1 cellular context compared by ENCODE assay signal in the genomic region with DNA sequence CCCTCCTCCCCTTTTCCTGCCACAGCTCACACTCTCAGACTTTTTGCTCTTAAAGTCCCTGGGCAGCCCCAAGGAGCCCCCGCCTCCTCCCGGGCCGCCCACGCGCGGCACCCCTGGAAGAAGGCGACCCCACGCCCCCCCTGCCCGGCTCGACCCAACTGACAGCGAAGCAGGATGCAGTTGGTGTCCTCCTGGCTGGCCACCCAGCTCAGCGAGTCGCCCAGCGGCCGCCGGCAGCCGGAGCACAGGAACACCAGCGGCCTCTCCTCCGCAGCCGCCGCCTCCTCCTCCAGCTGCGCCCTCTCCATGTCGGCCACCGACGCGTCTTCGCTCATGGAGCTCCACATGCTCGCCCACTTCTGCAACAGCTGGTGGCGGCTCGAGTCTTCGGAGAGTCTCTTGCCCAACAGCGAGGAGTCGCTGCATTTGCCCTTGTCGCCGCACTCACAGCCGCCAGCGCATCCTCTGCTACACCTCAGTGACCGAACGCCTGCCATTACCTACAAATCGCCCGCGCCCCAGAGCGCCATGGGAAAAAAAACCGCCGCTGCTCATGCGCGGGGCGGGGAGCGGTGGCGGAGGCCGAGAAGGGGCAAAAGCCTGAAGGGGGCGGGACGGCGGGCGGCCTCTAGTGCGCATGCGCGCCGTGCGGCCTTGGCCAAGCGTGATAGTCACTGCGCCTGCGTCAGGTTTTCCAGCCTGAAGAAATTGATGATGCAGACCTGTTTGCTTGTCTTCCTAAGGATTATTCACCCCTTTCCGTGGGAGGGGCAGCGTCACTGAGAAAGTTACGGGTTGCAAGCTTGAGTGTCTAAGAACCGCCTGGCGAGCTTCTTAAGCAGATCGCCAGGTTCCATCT.
TF ChIP-seq lines count a peak whose summit lies in the region.

A gene with protein sequence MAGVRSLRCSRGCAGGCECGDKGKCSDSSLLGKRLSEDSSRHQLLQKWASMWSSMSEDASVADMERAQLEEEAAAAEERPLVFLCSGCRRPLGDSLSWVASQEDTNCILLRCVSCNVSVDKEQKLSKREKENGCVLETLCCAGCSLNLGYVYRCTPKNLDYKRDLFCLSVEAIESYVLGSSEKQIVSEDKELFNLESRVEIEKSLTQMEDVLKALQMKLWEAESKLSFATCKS (minus strand): TSS at position 532 of the 859 bp plus-strand sequence. CDS start 35 bp downstream, at position 497.

TF ChIP-seq in K562, 482 proteins besides CTCF, POLR2A, EP300 and RAD21 (continued from another document and continues in another):
- TF ChIP-seq, protein P1, sequence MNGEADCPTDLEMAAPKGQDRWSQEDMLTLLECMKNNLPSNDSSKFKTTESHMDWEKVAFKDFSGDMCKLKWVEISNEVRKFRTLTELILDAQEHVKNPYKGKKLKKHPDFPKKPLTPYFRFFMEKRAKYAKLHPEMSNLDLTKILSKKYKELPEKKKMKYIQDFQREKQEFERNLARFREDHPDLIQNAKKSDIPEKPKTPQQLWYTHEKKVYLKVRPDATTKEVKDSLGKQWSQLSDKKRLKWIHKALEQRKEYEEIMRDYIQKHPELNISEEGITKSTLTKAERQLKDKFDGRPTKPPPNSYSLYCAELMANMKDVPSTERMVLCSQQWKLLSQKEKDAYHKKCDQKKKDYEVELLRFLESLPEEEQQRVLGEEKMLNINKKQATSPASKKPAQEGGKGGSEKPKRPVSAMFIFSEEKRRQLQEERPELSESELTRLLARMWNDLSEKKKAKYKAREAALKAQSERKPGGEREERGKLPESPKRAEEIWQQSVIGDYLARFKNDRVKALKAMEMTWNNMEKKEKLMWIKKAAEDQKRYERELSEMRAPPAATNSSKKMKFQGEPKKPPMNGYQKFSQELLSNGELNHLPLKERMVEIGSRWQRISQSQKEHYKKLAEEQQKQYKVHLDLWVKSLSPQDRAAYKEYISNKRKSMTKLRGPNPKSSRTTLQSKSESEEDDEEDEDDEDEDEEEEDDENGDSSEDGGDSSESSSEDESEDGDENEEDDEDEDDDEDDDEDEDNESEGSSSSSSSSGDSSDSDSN (IDR thresholded peaks at IDR 0.05; ENCODE audit: borderline replicate concordance in 1 of 2, low read depth in 2 of 2, low read length in 2 of 2) = peak; percentile 79 to 87; a peak in 3 of 4 replicates
- TF ChIP-seq ZNF311 (CRISPR knock-in tag; IDR thresholded peaks at IDR 0.05) (no peak), ZNF764 (CRISPR knock-in tag; IDR thresholded peaks at IDR 0.05; ENCODE audit: low read depth) (no peak), IRF2 (CRISPR knock-in tag; IDR thresholded peaks at IDR 0.05) (no peak), PRPF4 (IDR thresholded peaks at IDR 0.05; ENCODE audit: insufficient read depth, low read depth, low read length, poor library complexity, severe bottlenecking) (no peak), ZNF133 (CRISPR knock-in tag; IDR thresholded peaks at IDR 0.05) (no peak), DACH1 (IDR thresholded peaks at IDR 0.05; ENCODE audit: partially characterized antibody) (peak; percentile 84), CHCHD3 (CRISPR knock-in tag; IDR thresholded peaks at IDR 0.05) (peak; percentile 33; the same call in 1 of the 2 replicates), NEUROD1 (IDR thresholded peaks at IDR 0.05; ENCODE audit: borderline replicate concordance, low read depth, low read length, partially characterized antibody) (peak; percentile 79), EZH2 (IDR thresholded peaks at IDR 0.05; ENCODE audit: borderline replicate concordance, low read depth, low read length) (no peak), ZNF668 (CRISPR knock-in tag; IDR thresholded peaks at IDR 0.05) (no peak), SIN3B (IDR thresholded peaks at IDR 0.05; ENCODE audit: low read depth) (peak; percentile 96), BRF1 (IDR thresholded peaks at IDR 0.05; ENCODE audit: borderline replicate concordance, extremely low read depth, insufficient read length) (no peak), HMGN3 (IDR thresholded peaks at IDR 0.05; ENCODE audit: borderline replicate concordance, extremely low read depth, insufficient read length, low read depth, low read length) (peak; percentile 67), PTBP1 (IDR thresholded peaks at IDR 0.05; ENCODE audit: low read depth, low read length) (no peak), CCAR2 (IDR thresholded peaks at IDR 0.05; ENCODE audit: low read depth, low read length) (no peak), MEIS2 (IDR thresholded peaks at IDR 0.05; ENCODE audit: partially characterized antibody) (peak; percentile 99), ATF7 (IDR thresholded peaks at IDR 0.05) (peak; percentile 80; the same call in 1 of the 2 replicates), CSDE1 (IDR thresholded peaks at IDR 0.05) (no peak), MCM2 (IDR thresholded peaks at IDR 0.05; ENCODE audit: low read depth) (no peak), KAT2B (IDR thresholded peaks at IDR 0.05; ENCODE audit: low read depth, low read length) (no peak), SMAD2 (IDR thresholded peaks at IDR 0.05; ENCODE audit: low read depth, low read length) (no peak), ZC3H8 (IDR thresholded peaks at IDR 0.05) (peak; percentile 28; the same call in 1 of the 2 replicates)
- TF ChIP-seq, protein P2, sequence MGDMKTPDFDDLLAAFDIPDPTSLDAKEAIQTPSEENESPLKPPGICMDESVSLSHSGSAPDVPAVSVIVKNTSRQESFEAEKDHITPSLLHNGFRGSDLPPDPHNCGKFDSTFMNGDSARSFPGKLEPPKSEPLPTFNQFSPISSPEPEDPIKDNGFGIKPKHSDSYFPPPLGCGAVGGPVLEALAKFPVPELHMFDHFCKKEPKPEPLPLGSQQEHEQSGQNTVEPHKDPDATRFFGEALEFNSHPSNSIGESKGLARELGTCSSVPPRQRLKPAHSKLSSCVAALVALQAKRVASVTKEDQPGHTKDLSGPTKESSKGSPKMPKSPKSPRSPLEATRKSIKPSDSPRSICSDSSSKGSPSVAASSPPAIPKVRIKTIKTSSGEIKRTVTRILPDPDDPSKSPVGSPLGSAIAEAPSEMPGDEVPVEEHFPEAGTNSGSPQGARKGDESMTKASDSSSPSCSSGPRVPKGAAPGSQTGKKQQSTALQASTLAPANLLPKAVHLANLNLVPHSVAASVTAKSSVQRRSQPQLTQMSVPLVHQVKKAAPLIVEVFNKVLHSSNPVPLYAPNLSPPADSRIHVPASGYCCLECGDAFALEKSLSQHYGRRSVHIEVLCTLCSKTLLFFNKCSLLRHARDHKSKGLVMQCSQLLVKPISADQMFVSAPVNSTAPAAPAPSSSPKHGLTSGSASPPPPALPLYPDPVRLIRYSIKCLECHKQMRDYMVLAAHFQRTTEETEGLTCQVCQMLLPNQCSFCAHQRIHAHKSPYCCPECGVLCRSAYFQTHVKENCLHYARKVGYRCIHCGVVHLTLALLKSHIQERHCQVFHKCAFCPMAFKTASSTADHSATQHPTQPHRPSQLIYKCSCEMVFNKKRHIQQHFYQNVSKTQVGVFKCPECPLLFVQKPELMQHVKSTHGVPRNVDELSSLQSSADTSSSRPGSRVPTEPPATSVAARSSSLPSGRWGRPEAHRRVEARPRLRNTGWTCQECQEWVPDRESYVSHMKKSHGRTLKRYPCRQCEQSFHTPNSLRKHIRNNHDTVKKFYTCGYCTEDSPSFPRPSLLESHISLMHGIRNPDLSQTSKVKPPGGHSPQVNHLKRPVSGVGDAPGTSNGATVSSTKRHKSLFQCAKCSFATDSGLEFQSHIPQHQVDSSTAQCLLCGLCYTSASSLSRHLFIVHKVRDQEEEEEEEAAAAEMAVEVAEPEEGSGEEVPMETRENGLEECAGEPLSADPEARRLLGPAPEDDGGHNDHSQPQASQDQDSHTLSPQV (IDR thresholded peaks at IDR 0.05) = 0 out of 2 replicates have a peak, but pooled peaks have one; percentile 12
- TF ChIP-seq, protein P3, sequence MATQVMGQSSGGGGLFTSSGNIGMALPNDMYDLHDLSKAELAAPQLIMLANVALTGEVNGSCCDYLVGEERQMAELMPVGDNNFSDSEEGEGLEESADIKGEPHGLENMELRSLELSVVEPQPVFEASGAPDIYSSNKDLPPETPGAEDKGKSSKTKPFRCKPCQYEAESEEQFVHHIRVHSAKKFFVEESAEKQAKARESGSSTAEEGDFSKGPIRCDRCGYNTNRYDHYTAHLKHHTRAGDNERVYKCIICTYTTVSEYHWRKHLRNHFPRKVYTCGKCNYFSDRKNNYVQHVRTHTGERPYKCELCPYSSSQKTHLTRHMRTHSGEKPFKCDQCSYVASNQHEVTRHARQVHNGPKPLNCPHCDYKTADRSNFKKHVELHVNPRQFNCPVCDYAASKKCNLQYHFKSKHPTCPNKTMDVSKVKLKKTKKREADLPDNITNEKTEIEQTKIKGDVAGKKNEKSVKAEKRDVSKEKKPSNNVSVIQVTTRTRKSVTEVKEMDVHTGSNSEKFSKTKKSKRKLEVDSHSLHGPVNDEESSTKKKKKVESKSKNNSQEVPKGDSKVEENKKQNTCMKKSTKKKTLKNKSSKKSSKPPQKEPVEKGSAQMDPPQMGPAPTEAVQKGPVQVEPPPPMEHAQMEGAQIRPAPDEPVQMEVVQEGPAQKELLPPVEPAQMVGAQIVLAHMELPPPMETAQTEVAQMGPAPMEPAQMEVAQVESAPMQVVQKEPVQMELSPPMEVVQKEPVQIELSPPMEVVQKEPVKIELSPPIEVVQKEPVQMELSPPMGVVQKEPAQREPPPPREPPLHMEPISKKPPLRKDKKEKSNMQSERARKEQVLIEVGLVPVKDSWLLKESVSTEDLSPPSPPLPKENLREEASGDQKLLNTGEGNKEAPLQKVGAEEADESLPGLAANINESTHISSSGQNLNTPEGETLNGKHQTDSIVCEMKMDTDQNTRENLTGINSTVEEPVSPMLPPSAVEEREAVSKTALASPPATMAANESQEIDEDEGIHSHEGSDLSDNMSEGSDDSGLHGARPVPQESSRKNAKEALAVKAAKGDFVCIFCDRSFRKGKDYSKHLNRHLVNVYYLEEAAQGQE (CRISPR knock-in tag; IDR thresholded peaks at IDR 0.05; ENCODE audit: low read depth) = peak; percentile 66; the same call in 1 of the 2 replicates
- TF ChIP-seq, protein P4, sequence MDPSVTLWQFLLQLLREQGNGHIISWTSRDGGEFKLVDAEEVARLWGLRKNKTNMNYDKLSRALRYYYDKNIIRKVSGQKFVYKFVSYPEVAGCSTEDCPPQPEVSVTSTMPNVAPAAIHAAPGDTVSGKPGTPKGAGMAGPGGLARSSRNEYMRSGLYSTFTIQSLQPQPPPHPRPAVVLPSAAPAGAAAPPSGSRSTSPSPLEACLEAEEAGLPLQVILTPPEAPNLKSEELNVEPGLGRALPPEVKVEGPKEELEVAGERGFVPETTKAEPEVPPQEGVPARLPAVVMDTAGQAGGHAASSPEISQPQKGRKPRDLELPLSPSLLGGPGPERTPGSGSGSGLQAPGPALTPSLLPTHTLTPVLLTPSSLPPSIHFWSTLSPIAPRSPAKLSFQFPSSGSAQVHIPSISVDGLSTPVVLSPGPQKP (CRISPR knock-in tag; IDR thresholded peaks at IDR 0.05) = no peak
- TF ChIP-seq, protein P5, sequence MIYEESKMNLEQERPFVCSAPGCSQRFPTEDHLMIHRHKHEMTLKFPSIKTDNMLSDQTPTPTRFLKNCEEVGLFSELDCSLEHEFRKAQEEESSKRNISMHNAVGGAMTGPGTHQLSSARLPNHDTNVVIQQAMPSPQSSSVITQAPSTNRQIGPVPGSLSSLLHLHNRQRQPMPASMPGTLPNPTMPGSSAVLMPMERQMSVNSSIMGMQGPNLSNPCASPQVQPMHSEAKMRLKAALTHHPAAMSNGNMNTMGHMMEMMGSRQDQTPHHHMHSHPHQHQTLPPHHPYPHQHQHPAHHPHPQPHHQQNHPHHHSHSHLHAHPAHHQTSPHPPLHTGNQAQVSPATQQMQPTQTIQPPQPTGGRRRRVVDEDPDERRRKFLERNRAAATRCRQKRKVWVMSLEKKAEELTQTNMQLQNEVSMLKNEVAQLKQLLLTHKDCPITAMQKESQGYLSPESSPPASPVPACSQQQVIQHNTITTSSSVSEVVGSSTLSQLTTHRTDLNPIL (CRISPR knock-in tag; IDR thresholded peaks at IDR 0.05) = no peak
- TF ChIP-seq, protein P6, sequence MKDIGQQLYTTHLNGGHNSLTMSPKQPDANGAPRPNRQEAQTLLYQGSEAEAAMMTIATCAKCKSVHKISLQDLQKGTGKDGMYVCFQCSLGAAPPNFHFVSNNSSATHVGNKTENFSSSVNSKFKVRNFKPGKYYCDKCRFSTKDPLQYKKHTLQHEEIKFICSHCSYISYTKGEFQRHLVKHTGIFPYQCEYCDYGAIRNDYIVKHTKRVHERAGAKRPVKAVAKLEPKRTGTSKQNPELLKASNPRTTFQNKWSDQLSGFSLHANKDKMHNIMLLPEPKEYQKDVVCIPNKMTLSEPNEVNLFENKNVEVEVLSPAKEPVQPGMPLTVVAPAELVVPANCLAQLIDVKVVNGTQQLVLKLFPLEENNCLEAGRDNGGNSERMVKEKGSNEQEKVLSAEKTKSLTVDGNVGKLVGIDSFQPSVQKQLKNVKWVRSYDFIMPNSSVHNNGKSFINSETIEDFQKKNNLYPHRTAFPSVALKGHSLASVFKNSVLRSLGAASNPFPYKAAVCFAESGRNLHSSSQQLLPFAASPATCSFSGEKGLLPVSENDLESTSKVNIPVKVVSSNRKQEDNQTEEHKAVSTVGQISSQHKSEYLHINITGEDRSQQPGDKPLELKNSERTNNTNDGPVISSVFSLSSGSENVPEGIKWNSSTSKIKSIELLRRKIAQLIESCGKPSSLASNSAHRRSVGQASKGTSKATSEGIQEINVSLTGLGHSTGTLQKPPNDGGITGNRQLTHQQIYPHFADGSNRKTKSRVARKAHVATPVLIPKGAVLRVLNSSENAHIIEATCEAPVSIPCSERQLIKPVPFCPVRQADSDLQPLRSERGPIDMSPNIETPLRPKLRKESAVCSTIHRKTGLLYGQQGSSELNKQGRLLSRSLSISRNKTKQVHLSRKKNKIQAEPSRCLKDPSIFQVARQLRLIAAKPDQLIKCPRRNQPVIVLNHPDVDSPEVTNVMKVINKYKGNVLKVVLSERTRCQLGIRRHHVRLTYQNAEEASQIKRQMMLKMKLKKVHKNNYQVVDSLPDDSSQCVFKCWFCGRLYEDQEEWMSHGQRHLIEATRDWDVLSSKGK (CRISPR knock-in tag; IDR thresholded peaks at IDR 0.05) = no peak
- TF ChIP-seq, protein P7, sequence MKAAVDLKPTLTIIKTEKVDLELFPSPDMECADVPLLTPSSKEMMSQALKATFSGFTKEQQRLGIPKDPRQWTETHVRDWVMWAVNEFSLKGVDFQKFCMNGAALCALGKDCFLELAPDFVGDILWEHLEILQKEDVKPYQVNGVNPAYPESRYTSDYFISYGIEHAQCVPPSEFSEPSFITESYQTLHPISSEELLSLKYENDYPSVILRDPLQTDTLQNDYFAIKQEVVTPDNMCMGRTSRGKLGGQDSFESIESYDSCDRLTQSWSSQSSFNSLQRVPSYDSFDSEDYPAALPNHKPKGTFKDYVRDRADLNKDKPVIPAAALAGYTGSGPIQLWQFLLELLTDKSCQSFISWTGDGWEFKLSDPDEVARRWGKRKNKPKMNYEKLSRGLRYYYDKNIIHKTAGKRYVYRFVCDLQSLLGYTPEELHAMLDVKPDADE (conservative IDR thresholded peaks at IDR 0.05; ENCODE audit: control insufficient read depth, low read depth, low read length) = no peak; the same call in 1 of the 2 replicates
- TF ChIP-seq, protein P8, sequence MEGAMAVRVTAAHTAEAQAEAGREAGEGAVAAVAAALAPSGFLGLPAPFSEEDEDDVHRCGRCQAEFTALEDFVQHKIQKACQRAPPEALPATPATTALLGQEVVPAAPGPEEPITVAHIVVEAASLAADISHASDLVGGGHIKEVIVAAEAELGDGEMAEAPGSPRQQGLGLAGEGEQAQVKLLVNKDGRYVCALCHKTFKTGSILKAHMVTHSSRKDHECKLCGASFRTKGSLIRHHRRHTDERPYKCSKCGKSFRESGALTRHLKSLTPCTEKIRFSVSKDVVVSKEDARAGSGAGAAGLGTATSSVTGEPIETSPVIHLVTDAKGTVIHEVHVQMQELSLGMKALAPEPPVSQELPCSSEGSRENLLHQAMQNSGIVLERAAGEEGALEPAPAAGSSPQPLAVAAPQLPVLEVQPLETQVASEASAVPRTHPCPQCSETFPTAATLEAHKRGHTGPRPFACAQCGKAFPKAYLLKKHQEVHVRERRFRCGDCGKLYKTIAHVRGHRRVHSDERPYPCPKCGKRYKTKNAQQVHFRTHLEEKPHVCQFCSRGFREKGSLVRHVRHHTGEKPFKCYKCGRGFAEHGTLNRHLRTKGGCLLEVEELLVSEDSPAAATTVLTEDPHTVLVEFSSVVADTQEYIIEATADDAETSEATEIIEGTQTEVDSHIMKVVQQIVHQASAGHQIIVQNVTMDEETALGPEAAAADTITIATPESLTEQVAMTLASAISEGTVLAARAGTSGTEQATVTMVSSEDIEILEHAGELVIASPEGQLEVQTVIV (CRISPR knock-in tag; IDR thresholded peaks at IDR 0.05; ENCODE audit: borderline replicate concordance) = no peak
